1 cellular context compared by ENCODE assay signal in the genomic region with DNA sequence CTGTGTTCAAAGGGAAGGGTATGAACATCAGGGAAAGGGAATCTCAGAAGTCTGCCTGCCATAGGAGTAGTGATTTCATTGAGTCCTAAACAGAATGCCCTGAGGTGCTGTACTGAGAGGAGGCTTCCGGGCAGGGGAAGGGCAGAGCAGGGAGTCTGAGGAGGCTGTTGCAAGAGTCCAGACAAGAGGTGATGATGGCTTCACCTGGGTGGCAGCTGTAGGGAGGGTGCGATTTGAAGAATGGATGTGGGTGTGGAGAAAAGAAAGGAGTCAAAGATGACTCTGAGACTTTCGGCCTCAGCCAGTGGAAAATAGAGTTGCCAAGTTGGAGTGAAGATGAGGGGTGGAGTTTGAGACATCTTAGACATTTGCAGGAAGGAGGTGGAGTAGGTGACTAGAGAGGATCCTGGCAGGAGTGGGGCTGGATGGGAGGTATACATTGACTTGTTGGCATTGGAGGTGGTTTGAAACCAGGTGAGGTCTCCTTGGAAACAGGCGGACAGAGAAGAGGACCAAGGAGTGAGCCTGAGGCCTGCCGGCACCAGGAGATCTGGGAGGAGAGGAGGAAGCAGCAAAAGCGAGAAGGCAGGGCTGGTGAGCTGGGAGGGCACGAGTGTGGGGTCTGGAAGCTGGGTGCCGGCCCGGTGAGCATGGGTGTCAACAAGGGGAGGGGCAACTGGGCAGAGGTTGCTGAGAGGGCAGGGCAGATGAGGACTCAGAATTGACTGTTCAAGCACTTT.
TF ChIP-seq lines count a peak whose summit lies in the region.

No MANE protein-coding gene starts in this region.

TF ChIP-seq in WTC11, 78 proteins besides CTCF, POLR2A, EP300 and RAD21:
- TF ChIP-seq, protein P1, sequence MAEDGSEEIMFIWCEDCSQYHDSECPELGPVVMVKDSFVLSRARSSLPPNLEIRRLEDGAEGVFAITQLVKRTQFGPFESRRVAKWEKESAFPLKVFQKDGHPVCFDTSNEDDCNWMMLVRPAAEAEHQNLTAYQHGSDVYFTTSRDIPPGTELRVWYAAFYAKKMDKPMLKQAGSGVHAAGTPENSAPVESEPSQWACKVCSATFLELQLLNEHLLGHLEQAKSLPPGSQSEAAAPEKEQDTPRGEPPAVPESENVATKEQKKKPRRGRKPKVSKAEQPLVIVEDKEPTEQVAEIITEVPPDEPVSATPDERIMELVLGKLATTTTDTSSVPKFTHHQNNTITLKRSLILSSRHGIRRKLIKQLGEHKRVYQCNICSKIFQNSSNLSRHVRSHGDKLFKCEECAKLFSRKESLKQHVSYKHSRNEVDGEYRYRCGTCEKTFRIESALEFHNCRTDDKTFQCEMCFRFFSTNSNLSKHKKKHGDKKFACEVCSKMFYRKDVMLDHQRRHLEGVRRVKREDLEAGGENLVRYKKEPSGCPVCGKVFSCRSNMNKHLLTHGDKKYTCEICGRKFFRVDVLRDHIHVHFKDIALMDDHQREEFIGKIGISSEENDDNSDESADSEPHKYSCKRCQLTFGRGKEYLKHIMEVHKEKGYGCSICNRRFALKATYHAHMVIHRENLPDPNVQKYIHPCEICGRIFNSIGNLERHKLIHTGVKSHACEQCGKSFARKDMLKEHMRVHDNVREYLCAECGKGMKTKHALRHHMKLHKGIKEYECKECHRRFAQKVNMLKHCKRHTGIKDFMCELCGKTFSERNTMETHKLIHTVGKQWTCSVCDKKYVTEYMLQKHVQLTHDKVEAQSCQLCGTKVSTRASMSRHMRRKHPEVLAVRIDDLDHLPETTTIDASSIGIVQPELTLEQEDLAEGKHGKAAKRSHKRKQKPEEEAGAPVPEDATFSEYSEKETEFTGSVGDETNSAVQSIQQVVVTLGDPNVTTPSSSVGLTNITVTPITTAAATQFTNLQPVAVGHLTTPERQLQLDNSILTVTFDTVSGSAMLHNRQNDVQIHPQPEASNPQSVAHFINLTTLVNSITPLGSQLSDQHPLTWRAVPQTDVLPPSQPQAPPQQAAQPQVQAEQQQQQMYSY (CRISPR knock-in tag; IDR thresholded peaks at IDR 0.05) = no peak
- TF ChIP-seq NR1H2 (CRISPR knock-in tag; IDR thresholded peaks at IDR 0.05) = no peak
- no peak for TF ChIP-seq CBFB (CRISPR knock-in tag; IDR thresholded peaks at IDR 0.05; ENCODE audit: low read depth)
